Comparison of ENCODE assay signal across 8 cellular contexts in genomic region chr17:79009397-79010303, GRCh38. TPM values are rescaled to one million over a fixed set of nuclear protein-coding genes. Genes with fewer than 3 reads are reported as not detected.
DNase-seq lines count a peak whose midpoint lies in the region; ATAC-seq and TF ChIP-seq lines count a peak whose summit lies in the region.

Gene CANT1 (minus strand): TSS chr17:79009764. CDS start chr17:78997622, 12,142 bp downstream.

- H3K4me3 ChIP-seq in colonic mucosa = peak within 1 kb of the TSS; percentile 61

- H3K9me3 ChIP-seq in colonic mucosa = no peaks in the 10 kb centered on the region

- intact Hi-C loops in colonic mucosa (cut with DNase I) = no loop called here

- H3K27ac ChIP-seq in colonic mucosa = peak within 1 kb of the TSS; percentile 82

- TF ChIP-seq CTCF in colonic mucosa (IDR thresholded peaks at IDR 0.05) = no peak

- peak within 1 kb of the TSS; percentile 97 to 99 for H3K9ac ChIP-seq in colonic mucosa (ENCODE audit: low read depth in 2 of 2, low read length in 2 of 2)

- in situ Hi-C loops in ACHN (cut with HindIII; ENCODE audit: low pct_ligation_motif_present, low pct_unique_long_range_greater_than_20kb, low sequenced_read_pairs) = no loop called here

- ATAC-seq in GM18520 (IDR thresholded peaks at IDR 0.05; ENCODE audit: unreplicated experiment) (peak; percentile 87), HG03064 (IDR thresholded peaks at IDR 0.05; ENCODE audit: low read depth, unreplicated experiment) (peak; percentile 60)

- H3K36me3 ChIP-seq in colonic mucosa = no peaks in the 10 kb centered on the region

- DNase-seq in ACHN (peak; percentile 88), NCI-H345 treated with DMSO at 0.1 percent for 48 hours (lab: John Stamatoyannopoulos, UW; ENCODE audit: unreplicated experiment) (peak; percentile 68), colonic mucosa (peak; percentile 84), left kidney (ENCODE audit: low read depth, low spot score) (peak; percentile 97)
- DNase-seq in activated CD4-positive, alpha-beta T cell treated with anti-CD3 and anti-CD28 coated beads for 4 hours = peak; percentile 77 to 80
- peak; percentile 85 to 86 for DNase-seq in stimulated activated CD4-positive, alpha-beta T cell treated with anti-CD3 and anti-CD28 coated beads, Interleukin-2, amount 100 ng/mL, for 24 hours

- no peaks in the 10 kb centered on the region for H3K27me3 ChIP-seq in colonic mucosa

- H3K4me1 ChIP-seq in colonic mucosa = peaks cover 27% of the 10 kb centered on the region

RNA-seq across cellular contexts. Expression of gene CANT1, which starts in this region (rescaled TPM):
- total RNA-seq in colonic mucosa = 100 to 1,000 TPM; 247 to 390 TPM

Comparison
In these comparisons a context has a peak if more than half of its experiments do, and no peak if none do; other contexts are left out.
1. Peak in every context shown above with its lines: DNase-seq, ATAC-seq, H3K4me3 ChIP-seq and H3K27ac ChIP-seq.